ENCODE assay signal across 22 cellular contexts in the genomic region with DNA sequence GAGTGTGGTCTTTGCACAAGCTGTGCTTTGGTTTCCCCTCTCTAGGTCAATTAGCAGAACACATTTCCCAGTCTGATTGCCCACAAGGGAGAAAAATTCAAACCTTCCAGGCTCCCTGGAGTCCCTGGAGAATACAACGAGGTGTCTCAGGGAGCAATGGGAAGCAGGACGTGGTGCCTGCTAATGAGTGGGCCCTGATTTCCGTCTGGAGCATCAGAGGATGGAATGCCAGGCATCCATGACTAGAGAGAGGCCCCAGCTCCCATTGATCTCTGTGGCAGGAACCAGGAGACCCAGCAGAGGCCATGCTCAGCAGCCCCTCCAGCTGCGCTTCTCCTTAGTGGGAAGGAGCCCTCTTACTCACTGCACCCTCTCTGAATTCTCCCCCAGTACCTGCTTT. TPM values are rescaled to one million over a fixed set of nuclear protein-coding genes. Genes with fewer than 3 reads are reported as not detected.
DNase-seq lines count a peak whose midpoint lies in the region; ATAC-seq, FAIRE-seq and TF ChIP-seq lines count a peak whose summit lies in the region.
"Had no signal": no experiment of that assay in that cellular context is flagged by ENCODE, and none has a peak within 500 bp of the region (broad histone marks: within the 10 kb centered on the region; RNA-seq: fewer than 3 reads in every experiment).

No MANE protein-coding gene starts in this region.

- H3K79me2 ChIP-seq in mesendoderm (ENCODE audit: control insufficient read depth, insufficient read depth, low read length): no peaks in the 10 kb centered on the region
- H3K79me2 ChIP-seq in smooth muscle cell (ENCODE audit: low read depth): no peaks in the 10 kb centered on the region
- no peaks in the 10 kb centered on the region for H3K79me2 ChIP-seq in HepG2 (ENCODE audit: insufficient read depth, low read length)

- H3K4me3 Mint-ChIP-seq in endodermal cell: no peak overlapping the region
- H3K4me3 Mint-ChIP-seq: CD4-positive, alpha-beta memory T cell had no signal

- TF ChIP-seq CTCF in endodermal cell (conservative IDR thresholded peaks at IDR 0.05): no peak
- TF ChIP-seq CTCF in smooth muscle cell (IDR thresholded peaks at IDR 0.05; ENCODE audit: borderline replicate concordance, insufficient read depth, poor library complexity, severe bottlenecking): no peak
- TF ChIP-seq CTCF in HepG2 (CRISPR knock-in tag; IDR thresholded peaks at IDR 0.05): no peak

- CTCF ChIA-PET in HepG2 (lab: Yijun Ruan, JAX; ENCODE audit: low intra/inter-chr PET ratio, low total read pairs): interaction anchor here (1.3 kb wide), 1 partner anchor 44 kb away, joined by 3 read pairs; no protein-coding TSS in a partner anchor

- no peak overlapping the region for H4K5ac ChIP-seq in mesendoderm (ENCODE audit: low read length)

- H3K9me3 Mint-ChIP-seq in endodermal cell: no peaks in the 10 kb centered on the region
- H3K9me3 Mint-ChIP-seq: CD4-positive, alpha-beta memory T cell had no signal

- H3K4me1 Mint-ChIP-seq in endodermal cell: peaks cover 2% of the 10 kb centered on the region
- H3K4me1 Mint-ChIP-seq: CD4-positive, alpha-beta memory T cell had no signal

- H3K56ac ChIP-seq in mesendoderm (ENCODE audit: low read length): no peak overlapping the region

- no peak overlapping the region for H3K18ac ChIP-seq in mesendoderm (ENCODE audit: low read length)

- no peak overlapping the region for H3K4me3 ChIP-seq in endodermal cell (ENCODE audit: low read length)
- H3K4me3 ChIP-seq in mesendoderm (ENCODE audit: low read length): no peak overlapping the region
- H3K4me3 ChIP-seq in smooth muscle cell: no peak overlapping the region
- H3K4me3 ChIP-seq in HepG2 (replicated peaks in 1 of 3; ENCODE audit: insufficient read depth in 1 of 3, low read depth in 2 of 3, low read length in 3 of 3): no peak overlapping the region

- no peak overlapping the region for H3K23ac ChIP-seq in mesendoderm (ENCODE audit: low read length)

- no peak overlapping the region for H2BK15ac ChIP-seq in mesendoderm (replicated peaks; ENCODE audit: low read depth)

- no peak overlapping the region for H2AK5ac ChIP-seq in mesendoderm (ENCODE audit: low read length)

- H3K27me3 ChIP-seq in endodermal cell (ENCODE audit: control insufficient read depth, insufficient read depth, low read length, poor library complexity, severe bottlenecking) (peaks cover 56% of the 10 kb centered on the region), mesendoderm (ENCODE audit: insufficient read depth, low read length, poor library complexity) (no peaks in the 10 kb centered on the region), smooth muscle cell (ENCODE audit: low read depth) (peaks cover 40% of the 10 kb centered on the region), HepG2 (ENCODE audit: control insufficient read depth in 1 of 2, insufficient read depth in 2 of 2, low read length in 2 of 2) (peaks cover 5 to 45% of the 10 kb centered on the region in 2 experiments)

- H3K36me3 ChIP-seq in endodermal cell (ENCODE audit: control insufficient read depth, insufficient read depth, low read length) (no peaks in the 10 kb centered on the region), mesendoderm (ENCODE audit: control insufficient read depth, insufficient read depth, low read length) (no peaks in the 10 kb centered on the region), smooth muscle cell (ENCODE audit: low read depth) (no peaks in the 10 kb centered on the region), HepG2 (replicated peaks in 1 of 2; ENCODE audit: control insufficient read depth in 1 of 2, insufficient read depth in 2 of 2, low read length in 2 of 2) (no peaks in the 10 kb centered on the region)

- DNase-seq in ELF-1 (ENCODE audit: low read depth, low spot score) (peak; percentile 33), endodermal cell (peak; percentile 71), mesendoderm (peak; percentile 71), smooth muscle cell (lab: John Stamatoyannopoulos, UW; ENCODE audit: unreplicated experiment) (no peak), head of caudate nucleus (no peak), SW480 (ENCODE audit: low spot score) (no peak), HepG2 (ENCODE audit: low spot score) (no peak), ecto neural progenitor cell (ENCODE audit: low spot score) (no peak)
- DNase-seq: C1 segment of cervical spinal cord; Calu3; CD4-positive, alpha-beta memory T cell; COR-L47; DMS79 treated with DMSO at 0.1 percent for 48 hours; GF-D8; H7; HCEC 1CT had no signal

- in situ Hi-C loops in HepG2 (cut with HindIII; ENCODE audit: extremely low pct_ligation_motif_present, low pct_unique_long_range_greater_than_20kb): loop anchor here (5.0 kb wide), 1 partner anchor 44 kb away; no protein-coding TSS in a partner anchor

- no peak overlapping the region for H2BK120ac ChIP-seq in mesendoderm (ENCODE audit: low read depth, low read length)

- TF ChIP-seq EP300 in HepG2 (IDR thresholded peaks at IDR 0.05; ENCODE audit: low read depth in 2 of 2, low read length in 2 of 2) (no peak), HepG2 (CRISPR knock-in tag; IDR thresholded peaks at IDR 0.05; ENCODE audit: borderline replicate concordance) (no peak)

- no peaks in the 10 kb centered on the region for H4K20me1 ChIP-seq in smooth muscle cell (ENCODE audit: low read depth)
- H4K20me1 ChIP-seq in HepG2 (ENCODE audit: insufficient read depth, low read length): no peaks in the 10 kb centered on the region

- peaks cover 53% of the 10 kb centered on the region for H3K27me3 Mint-ChIP-seq in endodermal cell (ENCODE audit: insufficient read depth)

- H4K8ac ChIP-seq in mesendoderm (ENCODE audit: low read depth, low read length): no peak overlapping the region

- H3K27ac Mint-ChIP-seq in endodermal cell: no peak overlapping the region
- H3K27ac Mint-ChIP-seq: CD4-positive, alpha-beta memory T cell had no signal

- H3K9me3 ChIP-seq in endodermal cell (ENCODE audit: control insufficient read depth, low read length) (no peaks in the 10 kb centered on the region), smooth muscle cell (replicated peaks; ENCODE audit: low read depth) (no peaks in the 10 kb centered on the region), HepG2 (ENCODE audit: low read length) (no peaks in the 10 kb centered on the region)

- TF ChIP-seq RAD21 in HepG2 (CRISPR knock-in tag; IDR thresholded peaks at IDR 0.05): no peak

- H3F3A ChIP-seq in smooth muscle cell (ENCODE audit: low read depth): no peaks in the 10 kb centered on the region

- no peaks in the 10 kb centered on the region for H3K79me1 ChIP-seq in mesendoderm (ENCODE audit: low read length)

- POLR2A ChIA-PET in HepG2 (lab: Yijun Ruan, JAX): interaction anchor here (1.7 kb wide), 1 partner anchor 44 kb away, joined by 5 read pairs; no protein-coding TSS in a partner anchor

- H3K36me3 Mint-ChIP-seq in endodermal cell (ENCODE audit: low read depth): no peaks in the 10 kb centered on the region
- H3K36me3 Mint-ChIP-seq: CD4-positive, alpha-beta memory T cell had no signal

- H3K27ac ChIP-seq in endodermal cell (ENCODE audit: low read depth, low read length) (no peak overlapping the region), mesendoderm (ENCODE audit: low read depth, low read length) (no peak overlapping the region), smooth muscle cell (ENCODE audit: low read depth) (no peak overlapping the region), HepG2 (ENCODE audit: extremely low read length, insufficient read depth, low read length) (no peak overlapping the region)

- H2AFZ ChIP-seq in smooth muscle cell (ENCODE audit: low read depth) (no peak overlapping the region), HepG2 (ENCODE audit: low read length) (no peak overlapping the region)

- WGBS in endodermal cell (ENCODE audit: insufficient coverage in 1 of 2, insufficient read length in 1 of 2), 2 experiments: 38 to 66% methylated on average over 4 of the region's 4 CpGs
- WGBS in mesendoderm (ENCODE audit: extremely low coverage, insufficient coverage, low lambda C conversion rate): no CpG with 5 or more reads among the region's 4 CpGs
- WGBS in smooth muscle cell (ENCODE audit: low lambda C conversion rate): 20% methylated on average over 4 of the region's 4 CpGs
- WGBS in HepG2 (ENCODE audit: low lambda C conversion rate): 8% methylated on average over 4 of the region's 4 CpGs

- no peak for TF ChIP-seq POLR2A in HepG2 (IDR thresholded peaks at IDR 0.05; ENCODE audit: insufficient read depth in 1 of 2, low read depth in 2 of 2, low read length in 2 of 2)

- no peak overlapping the region for H3K9ac ChIP-seq in endodermal cell (ENCODE audit: extremely low read depth, low read length, poor library complexity, severe bottlenecking)
- no peak overlapping the region for H3K9ac ChIP-seq in mesendoderm (ENCODE audit: low read length)
- H3K9ac ChIP-seq in smooth muscle cell (ENCODE audit: low read depth): no peak overlapping the region
- no peak overlapping the region for H3K9ac ChIP-seq in HepG2 (ENCODE audit: insufficient read depth, low read depth, low read length)

- no peak overlapping the region for H2BK5ac ChIP-seq in mesendoderm (ENCODE audit: low read length)

- FAIRE-seq in HepG2 (lab: Jason Lieb, UNC): no peak
- FAIRE-seq: GM12891, GM18507, H1 had no signal

- H3K4me1 ChIP-seq in endodermal cell (ENCODE audit: control insufficient read depth, insufficient read depth, low read length): peaks cover 2% of the 10 kb centered on the region
- H3K4me1 ChIP-seq in mesendoderm (ENCODE audit: control insufficient read depth, low read depth, low read length): no peaks in the 10 kb centered on the region
- H3K4me1 ChIP-seq in smooth muscle cell (ENCODE audit: low read depth): no peaks in the 10 kb centered on the region
- peaks cover 9% of the 10 kb centered on the region for H3K4me1 ChIP-seq in HepG2 (ENCODE audit: insufficient read depth, low read length)

- no peak overlapping the region for H3K4me2 ChIP-seq in mesendoderm (ENCODE audit: low read length)
- H3K4me2 ChIP-seq in smooth muscle cell: peak overlapping the region; percentile 2
- H3K4me2 ChIP-seq in HepG2 (ENCODE audit: low read depth, low read length): no peak overlapping the region

- ATAC-seq in HepG2: no peak

- intact Hi-C loops in head of caudate nucleus (cut with DNase I): loop anchor here (5.0 kb wide), 1 partner anchor 44 kb away; no protein-coding TSS in a partner anchor
- intact Hi-C loops in HepG2 (cut with micrococcal nuclease; ENCODE audit: unreplicated experiment): no loop called here

- H3K4ac ChIP-seq in mesendoderm (ENCODE audit: low read depth, low read length): no peak overlapping the region

- BruUV-seq in HepG2 (replicated peaks; lab: Mats Ljungman, UMichigan): no TSS peak

RNA-seq across cellular contexts. Expression of gene TLX1, which starts 33.2 kb away (rescaled TPM):
- total RNA-seq in endodermal cell (not detected), smooth muscle cell (0.04 TPM in 1 of 2 replicates, not detected in the other), HepG2 (2016; rRNA removed; fragmentation: Illumina TruSeq; extraction: Trizol) (0.07 TPM in 2 replicates)
- polyA plus RNA-seq in endodermal cell (2013, experiment 1 of 2): 0.14 TPM
- polyA plus RNA-seq in endodermal cell (2013, experiment 2 of 2): 0.12 TPM
- 0.06 TPM for polyA plus RNA-seq in mesendoderm (2013, experiment 1 of 2)
- polyA plus RNA-seq in mesendoderm (2013, experiment 2 of 2): not detected
- polyA plus RNA-seq in smooth muscle cell (not detected in 2 replicates), HepG2 (2011; rRNA removed) (0.20 and 0.26 TPM in 2 replicates)
- total RNA-seq in HepG2 (2016; cell fraction: cytosol; rRNA removed; fragmentation: Illumina TruSeq; extraction: Trizol; ENCODE audit: low read depth): not detected in 2 replicates
- 0.09 TPM in 1 of 2 replicates, not detected in the other for total RNA-seq in HepG2 (2016; cell fraction: insoluble cytoplasmic fraction; rRNA removed; fragmentation: Illumina TruSeq; extraction: Trizol)
- 0.10 TPM in 1 of 2 replicates, not detected in the other for total RNA-seq in HepG2 (2016; cell fraction: membrane; rRNA removed; fragmentation: Illumina TruSeq; extraction: Trizol)
- total RNA-seq in HepG2 (2016; cell fraction: nucleus; rRNA removed; fragmentation: Illumina TruSeq; extraction: Trizol): 0.13 and 0.22 TPM in 2 replicates
- 0.15 and 0.16 TPM in 2 replicates for polyA plus RNA-seq in HepG2 (2011; cell fraction: cytosol; rRNA removed)
- 0.87 and 1.6 TPM in 2 replicates for polyA plus RNA-seq in HepG2 (2011; cell fraction: nucleus; rRNA removed)
- polyA plus RNA-seq in HepG2 (2012): 0.09 and 0.21 TPM in 2 replicates
- polyA plus RNA-seq in HepG2 (2016; cell fraction: cytosol; fragmentation: Illumina TruSeq; extraction: Trizol; ENCODE audit: low read depth): 0.05 and 0.09 TPM in 2 replicates
- 0.08 TPM in 1 of 2 replicates, not detected in the other for polyA plus RNA-seq in HepG2 (2016; cell fraction: insoluble cytoplasmic fraction; fragmentation: Illumina TruSeq; extraction: Trizol; ENCODE audit: low read depth)
- 0.16 TPM in 1 of 2 replicates, not detected in the other for polyA plus RNA-seq in HepG2 (2016; cell fraction: membrane; fragmentation: Illumina TruSeq; extraction: Trizol; ENCODE audit: low read depth)
- not detected in 2 replicates for polyA plus RNA-seq in HepG2 (2016; cell fraction: nucleus; fragmentation: Illumina TruSeq; extraction: Trizol; ENCODE audit: insufficient read depth, low read depth)
- polyA minus RNA-seq in HepG2 (2011; rRNA and poly(A)+ RNA removed; ENCODE audit: low replicate concordance): 1.3 TPM in 1 of 2 replicates, not detected in the other
- not detected in 2 replicates for polyA minus RNA-seq in HepG2 (2011; cell fraction: cytosol; rRNA and poly(A)+ RNA removed)
- polyA minus RNA-seq in HepG2 (2011; cell fraction: nucleus; rRNA and poly(A)+ RNA removed): 0.13 TPM in 1 of 2 replicates, not detected in the other
- total RNA-seq: A172; A673; Calu3; CD4-positive, alpha-beta memory T cell; H1; H7 had no signal
- polyA plus RNA-seq: BJ; CD4-positive, alpha-beta memory T cell; H1 had no signal

RNA-seq across cellular contexts. Expression of gene KAZALD1, which starts 36.1 kb away (rescaled TPM):
- 10 to 100 TPM in 1 of 2 donors, 1 to 10 TPM in 1; 5.2 to 10.0 TPM for total RNA-seq in endodermal cell
- 3.3 TPM for polyA plus RNA-seq in endodermal cell (2013, experiment 1 of 2)
- 3.4 TPM for polyA plus RNA-seq in endodermal cell (2013, experiment 2 of 2)
- 0.22 TPM for polyA plus RNA-seq in mesendoderm (2013, experiment 1 of 2)
- 0.21 TPM for polyA plus RNA-seq in mesendoderm (2013, experiment 2 of 2)
- total RNA-seq in smooth muscle cell: 11.5 and 13.1 TPM in 2 replicates
- 20.3 and 20.4 TPM in 2 replicates for polyA plus RNA-seq in smooth muscle cell
- 18.0 and 27.7 TPM in 2 replicates for total RNA-seq in HepG2 (2016; rRNA removed; fragmentation: Illumina TruSeq; extraction: Trizol)
- 8.5 and 8.9 TPM in 2 replicates for total RNA-seq in HepG2 (2016; cell fraction: cytosol; rRNA removed; fragmentation: Illumina TruSeq; extraction: Trizol; ENCODE audit: low read depth)
- 14.9 and 26.2 TPM in 2 replicates for total RNA-seq in HepG2 (2016; cell fraction: insoluble cytoplasmic fraction; rRNA removed; fragmentation: Illumina TruSeq; extraction: Trizol)
- 21.1 and 23.2 TPM in 2 replicates for total RNA-seq in HepG2 (2016; cell fraction: membrane; rRNA removed; fragmentation: Illumina TruSeq; extraction: Trizol)
- 32.0 and 35.5 TPM in 2 replicates for total RNA-seq in HepG2 (2016; cell fraction: nucleus; rRNA removed; fragmentation: Illumina TruSeq; extraction: Trizol)
- polyA plus RNA-seq in HepG2 (2011; rRNA removed): 16.7 and 16.8 TPM in 2 replicates
- 12.0 and 21.9 TPM in 2 replicates for polyA plus RNA-seq in HepG2 (2011; cell fraction: cytosol; rRNA removed)
- 46.9 and 60.7 TPM in 2 replicates for polyA plus RNA-seq in HepG2 (2011; cell fraction: nucleus; rRNA removed)
- polyA plus RNA-seq in HepG2 (2012): 10.6 and 15.7 TPM in 2 replicates
- 6.1 and 8.0 TPM in 2 replicates for polyA plus RNA-seq in HepG2 (2016; cell fraction: cytosol; fragmentation: Illumina TruSeq; extraction: Trizol; ENCODE audit: low read depth)
- 14.9 and 20.6 TPM in 2 replicates for polyA plus RNA-seq in HepG2 (2016; cell fraction: insoluble cytoplasmic fraction; fragmentation: Illumina TruSeq; extraction: Trizol; ENCODE audit: low read depth)
- 16.2 and 17.5 TPM in 2 replicates for polyA plus RNA-seq in HepG2 (2016; cell fraction: membrane; fragmentation: Illumina TruSeq; extraction: Trizol; ENCODE audit: low read depth)
- 52.2 and 57.1 TPM in 2 replicates for polyA plus RNA-seq in HepG2 (2016; cell fraction: nucleus; fragmentation: Illumina TruSeq; extraction: Trizol; ENCODE audit: insufficient read depth, low read depth)
- polyA minus RNA-seq in HepG2 (2011; rRNA and poly(A)+ RNA removed; ENCODE audit: low replicate concordance): 32.5 and 65.2 TPM in 2 replicates
- polyA minus RNA-seq in HepG2 (2011; cell fraction: cytosol; rRNA and poly(A)+ RNA removed): 8.6 and 15.6 TPM in 2 replicates
- polyA minus RNA-seq in HepG2 (2011; cell fraction: nucleus; rRNA and poly(A)+ RNA removed): 36.6 and 46.4 TPM in 2 replicates
- total RNA-seq: CD4-positive, alpha-beta memory T cell had no signal
- polyA plus RNA-seq: CD4-positive, alpha-beta memory T cell had no signal

Comparison
In these comparisons a context has a peak if more than half of its experiments do, and no peak if none do; other contexts are left out.
1. DNase-seq: peak in ELF-1 (single experiment), endodermal cell (single experiment) and mesendoderm (single experiment); none in smooth muscle cell (single experiment), head of caudate nucleus (0 of 42), SW480 (single experiment), HepG2 (single experiment) and ecto neural progenitor cell (single experiment).